ENCODE assay signal across 2 cellular contexts in the genomic region with DNA sequence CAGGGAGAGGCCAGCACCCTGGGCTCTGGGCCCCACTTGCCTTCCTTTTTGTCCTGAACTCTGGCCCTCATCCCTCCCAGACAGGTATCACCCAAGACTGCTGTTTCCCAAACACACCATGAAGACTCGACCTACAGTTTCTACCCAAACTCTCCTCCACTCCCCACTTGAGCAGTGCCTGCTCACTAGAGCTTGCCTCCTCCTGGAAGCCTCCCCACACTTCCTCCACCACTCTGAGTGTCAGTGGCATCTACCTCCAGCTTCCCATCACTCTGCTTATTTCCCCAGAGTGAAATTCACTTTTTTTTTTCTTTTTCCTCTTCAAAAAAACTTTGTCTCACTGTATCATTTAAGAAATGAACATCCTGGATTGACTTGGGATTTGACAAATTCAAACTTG.
TF ChIP-seq lines count a peak whose summit lies in the region.

No MANE protein-coding gene starts in this region.

TF ChIP-seq in liver, 16 proteins besides CTCF, POLR2A, EP300 and RAD21 (continued from another document):
- TF ChIP-seq REST (IDR thresholded peaks at IDR 0.05) (no peak), FOXA2 (IDR thresholded peaks at IDR 0.05) (no peak), MAX (IDR thresholded peaks at IDR 0.05) (no peak)
- TF ChIP-seq, protein P1, sequence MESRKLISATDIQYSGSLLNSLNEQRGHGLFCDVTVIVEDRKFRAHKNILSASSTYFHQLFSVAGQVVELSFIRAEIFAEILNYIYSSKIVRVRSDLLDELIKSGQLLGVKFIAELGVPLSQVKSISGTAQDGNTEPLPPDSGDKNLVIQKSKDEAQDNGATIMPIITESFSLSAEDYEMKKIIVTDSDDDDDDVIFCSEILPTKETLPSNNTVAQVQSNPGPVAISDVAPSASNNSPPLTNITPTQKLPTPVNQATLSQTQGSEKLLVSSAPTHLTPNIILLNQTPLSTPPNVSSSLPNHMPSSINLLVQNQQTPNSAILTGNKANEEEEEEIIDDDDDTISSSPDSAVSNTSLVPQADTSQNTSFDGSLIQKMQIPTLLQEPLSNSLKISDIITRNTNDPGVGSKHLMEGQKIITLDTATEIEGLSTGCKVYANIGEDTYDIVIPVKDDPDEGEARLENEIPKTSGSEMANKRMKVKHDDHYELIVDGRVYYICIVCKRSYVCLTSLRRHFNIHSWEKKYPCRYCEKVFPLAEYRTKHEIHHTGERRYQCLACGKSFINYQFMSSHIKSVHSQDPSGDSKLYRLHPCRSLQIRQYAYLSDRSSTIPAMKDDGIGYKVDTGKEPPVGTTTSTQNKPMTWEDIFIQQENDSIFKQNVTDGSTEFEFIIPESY (IDR thresholded peaks at IDR 0.05) = no peak

TF ChIP-seq in HepG2, 621 proteins besides CTCF, POLR2A, EP300 and RAD21 (continued from another document):
- TF ChIP-seq ZNF574 (CRISPR knock-in tag; IDR thresholded peaks at IDR 0.05) (no peak), TEAD3 (CRISPR knock-in tag; optimal IDR thresholded peaks at IDR 0.05; ENCODE audit: borderline replicate concordance) (no peak), PAWR (CRISPR knock-in tag; IDR thresholded peaks at IDR 0.05; ENCODE audit: borderline replicate concordance) (no peak), BATF2 (CRISPR knock-in tag; IDR thresholded peaks at IDR 0.05) (no peak), ASH2L (IDR thresholded peaks at IDR 0.05; ENCODE audit: insufficient read length, low read depth, low read length) (no peak), NFATC3 (CRISPR knock-in tag; IDR thresholded peaks at IDR 0.05) (no peak), AKAP8 (CRISPR knock-in tag; IDR thresholded peaks at IDR 0.05) (no peak), ZNF446 (CRISPR knock-in tag; IDR thresholded peaks at IDR 0.05) (no peak)
- TF ChIP-seq, protein P2, sequence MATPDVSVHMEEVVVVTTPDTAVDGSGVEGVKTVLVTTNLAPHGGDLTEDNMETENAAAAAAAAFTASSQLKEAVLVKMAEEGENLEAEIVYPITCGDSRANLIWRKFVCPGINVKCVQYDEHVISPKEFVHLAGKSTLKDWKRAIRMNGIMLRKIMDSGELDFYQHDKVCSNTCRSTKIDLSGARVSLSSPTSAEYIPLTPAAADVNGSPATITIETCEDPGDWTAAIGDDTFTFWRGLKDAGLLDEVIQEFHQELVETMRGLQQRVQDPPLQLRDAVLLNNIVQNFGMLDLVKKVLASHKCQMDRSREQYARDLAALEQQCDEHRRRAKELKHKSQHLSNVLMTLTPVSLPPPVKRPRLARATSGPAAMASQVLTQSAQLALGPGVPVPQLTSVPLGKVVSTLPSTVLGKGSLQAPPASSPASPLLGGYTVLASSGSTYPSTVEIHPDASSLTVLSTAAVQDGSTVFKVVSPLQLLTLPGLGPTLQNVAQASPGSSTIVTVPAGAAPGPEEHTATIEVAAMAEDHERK (CRISPR knock-in tag; IDR thresholded peaks at IDR 0.05; ENCODE audit: low read depth) = no peak
- TF ChIP-seq, protein P3, sequence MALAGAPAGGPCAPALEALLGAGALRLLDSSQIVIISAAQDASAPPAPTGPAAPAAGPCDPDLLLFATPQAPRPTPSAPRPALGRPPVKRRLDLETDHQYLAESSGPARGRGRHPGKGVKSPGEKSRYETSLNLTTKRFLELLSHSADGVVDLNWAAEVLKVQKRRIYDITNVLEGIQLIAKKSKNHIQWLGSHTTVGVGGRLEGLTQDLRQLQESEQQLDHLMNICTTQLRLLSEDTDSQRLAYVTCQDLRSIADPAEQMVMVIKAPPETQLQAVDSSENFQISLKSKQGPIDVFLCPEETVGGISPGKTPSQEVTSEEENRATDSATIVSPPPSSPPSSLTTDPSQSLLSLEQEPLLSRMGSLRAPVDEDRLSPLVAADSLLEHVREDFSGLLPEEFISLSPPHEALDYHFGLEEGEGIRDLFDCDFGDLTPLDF (CRISPR knock-in tag; IDR thresholded peaks at IDR 0.05) = no peak
